ENCODE assay signal across 10 cellular contexts in the genomic region with DNA sequence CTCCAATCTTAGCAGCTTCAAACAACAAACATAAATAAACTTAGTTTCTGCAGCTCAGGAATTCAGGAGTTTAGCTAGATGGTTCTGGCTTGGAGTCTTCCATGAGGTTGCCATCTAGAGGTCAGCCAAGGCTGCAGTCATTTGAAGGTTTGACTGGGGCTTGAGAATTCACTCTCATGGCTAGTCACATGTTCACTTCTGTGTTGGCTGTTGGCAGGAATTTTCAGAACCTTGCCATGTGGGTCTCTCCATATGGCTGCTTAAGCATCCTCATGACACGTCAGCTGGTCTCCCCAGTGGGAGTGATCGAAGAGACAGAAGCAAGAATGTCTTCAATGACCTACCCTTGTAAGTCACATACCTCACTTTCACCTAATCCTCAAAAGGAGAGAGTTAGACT.
DNase-seq lines count a peak whose midpoint lies in the region; ATAC-seq and TF ChIP-seq lines count a peak whose summit lies in the region.
"Had no signal": no experiment of that assay in that cellular context is flagged by ENCODE, and none has a peak within 500 bp of the region (broad histone marks: within the 10 kb centered on the region; RNA-seq: fewer than 3 reads in every experiment).

No MANE protein-coding gene starts in this region.

- no peaks in the 10 kb centered on the region for H3K79me2 ChIP-seq in trophoblast cell (ENCODE audit: control insufficient read depth, insufficient read depth, low read length, poor library complexity)

- H3K27ac ChIP-seq in trophoblast cell (ENCODE audit: low read depth, low read length): no peak overlapping the region
- H3K27ac ChIP-seq in gastrocnemius medialis: no peak overlapping the region

- no peaks in the 10 kb centered on the region for H3K79me1 ChIP-seq in trophoblast cell (ENCODE audit: low read length)

- no peak overlapping the region for H2AFZ ChIP-seq in trophoblast cell (ENCODE audit: insufficient read depth, low read length, poor library complexity)

- H2AK5ac ChIP-seq in trophoblast cell (ENCODE audit: low read length): no peak overlapping the region

- H3K9ac ChIP-seq in trophoblast cell (ENCODE audit: low read length): no peak overlapping the region

- no peak overlapping the region for H3K4me2 ChIP-seq in trophoblast cell (ENCODE audit: low read length)

- TF ChIP-seq POLR2A in gastrocnemius medialis (IDR thresholded peaks at IDR 0.05): no peak

- DNase-seq in DMS53 (lab: John Stamatoyannopoulos, UW) (peak; percentile 21), DMS53 treated with DMSO at 0.1 percent for 48 hours (lab: John Stamatoyannopoulos, UW; ENCODE audit: unreplicated experiment) (no peak), NCI-H69 (lab: John Stamatoyannopoulos, UW) (peak; percentile 34), epithelial cell of proximal tubule (ENCODE audit: low read depth) (no peak), trophoblast cell (peak; percentile 1 to 49), head of caudate nucleus (no peak), gastrocnemius medialis (no peak), germinal center (ENCODE audit: low spot score) (no peak)
- DNase-seq: NCI-H2107, retina had no signal

- H3K27me3 ChIP-seq in trophoblast cell (ENCODE audit: insufficient read depth, low read length): no peaks in the 10 kb centered on the region
- no peaks in the 10 kb centered on the region for H3K27me3 ChIP-seq in gastrocnemius medialis

- no peak overlapping the region for H2BK120ac ChIP-seq in trophoblast cell (ENCODE audit: insufficient read depth, low read length, poor library complexity)

- H3K9me3 ChIP-seq in trophoblast cell (ENCODE audit: insufficient read depth, low read depth, low read length) (no peaks in the 10 kb centered on the region), gastrocnemius medialis (no peaks in the 10 kb centered on the region)

- no peak overlapping the region for H4K12ac ChIP-seq in trophoblast cell (ENCODE audit: low read depth, low read length)

- H2BK12ac ChIP-seq in trophoblast cell (ENCODE audit: low read length): no peak overlapping the region

- H3K23ac ChIP-seq in trophoblast cell (ENCODE audit: low read length): no peak overlapping the region

- no peak overlapping the region for H3K18ac ChIP-seq in trophoblast cell (ENCODE audit: low read length)

- H3K36me3 ChIP-seq in trophoblast cell (ENCODE audit: control insufficient read depth in 1 of 2, insufficient read depth in 2 of 2, low read length in 2 of 2) (no peaks in the 10 kb centered on the region), gastrocnemius medialis (no peaks in the 10 kb centered on the region)

- no peak overlapping the region for H2BK5ac ChIP-seq in trophoblast cell (ENCODE audit: low read depth, low read length, poor library complexity)

- H3K14ac ChIP-seq in trophoblast cell (ENCODE audit: low read length): no peak overlapping the region

- ATAC-seq in gastrocnemius medialis: no peak

- H4K91ac ChIP-seq in trophoblast cell (ENCODE audit: low read depth, low read length): no peak overlapping the region

- H4K8ac ChIP-seq in trophoblast cell (ENCODE audit: low read depth, low read length): no peak overlapping the region

- H3K4me1 ChIP-seq in trophoblast cell (ENCODE audit: control insufficient read depth in 1 of 2, insufficient read depth in 2 of 2, low read length in 2 of 2) (no peaks in the 10 kb centered on the region), gastrocnemius medialis (no peaks in the 10 kb centered on the region)

- WGBS in trophoblast cell (ENCODE audit: extremely low coverage, insufficient coverage, insufficient read length): no CpG with 5 or more reads among the region's 2 CpGs

- TF ChIP-seq CTCF in epithelial cell of proximal tubule (conservative IDR thresholded peaks at IDR 0.05; ENCODE audit: low read depth, low read length) (peak; percentile 52), gastrocnemius medialis (IDR thresholded peaks at IDR 0.05 in 4 of 5, conservative IDR thresholded peaks at IDR 0.05 in 1 of 5) (no peak)

- intact Hi-C loops in head of caudate nucleus (cut with DNase I): no loop called here
- intact Hi-C loops in gastrocnemius medialis (cut with DNase I; ENCODE audit: low total_unique reads): no loop called here

- no peak overlapping the region for H3K4ac ChIP-seq in trophoblast cell (ENCODE audit: low read depth, low read length)

- no peak overlapping the region for H3K4me3 ChIP-seq in epithelial cell of proximal tubule (ENCODE audit: low read depth, low read length)
- H3K4me3 ChIP-seq in trophoblast cell (ENCODE audit: low read depth, low read length): no peak overlapping the region
- no peak overlapping the region for H3K4me3 ChIP-seq in gastrocnemius medialis

- in situ Hi-C loops in gastrocnemius medialis (cut with MboI; ENCODE audit: low sequenced_read_pairs in 4 of 4): no loop called here

Comparison
In these comparisons a context has a peak if more than half of its experiments do, and no peak if none do; other contexts are left out.
1. DNase-seq: peak in DMS53 (single experiment), NCI-H69 (single experiment) and trophoblast cell (2 of 2); none in DMS53 treated with DMSO at 0.1 percent for 48 hours (single experiment), epithelial cell of proximal tubule (single experiment), head of caudate nucleus (0 of 42), gastrocnemius medialis (0 of 2) and germinal center (single experiment).